ENCODE assay signal across 8 cellular contexts in genomic region chr11:68014157-68014965, GRCh38. TPM values are rescaled to one million over a fixed set of nuclear protein-coding genes. Genes with fewer than 3 reads are reported as not detected.
DNase-seq lines count a peak whose midpoint lies in the region; ATAC-seq and TF ChIP-seq lines count a peak whose summit lies in the region.

No MANE protein-coding gene starts in this region.

- no TSS peak for BruUV-seq in MCF 10A (replicated peaks; lab: Mats Ljungman, UMichigan)

- peak; percentile 45 for DNase-seq in AG09309 (ENCODE audit: low read depth)
- peak; percentile 98 for DNase-seq in M059J (ENCODE audit: low read depth)
- peak; percentile 98 for DNase-seq in MCF 10A (ENCODE audit: unreplicated experiment)
- DNase-seq in NCI-H2196 (lab: John Stamatoyannopoulos, UW; ENCODE audit: unreplicated experiment) = no peak
- DNase-seq in NCI-H774 (lab: John Stamatoyannopoulos, UW) = no peak

- CTCF ChIA-PET in MCF 10A (lab: Yijun Ruan, JAX) = interaction anchor here (0.7 to 1.2 kb wide), 3 partner anchors 15 to 283 kb away, joined by 3 read pairs; no protein-coding TSS in a partner anchor

- intact Hi-C loops in MCF 10A (cut with micrococcal nuclease) = loop anchor here (1.0 kb wide), 1 partner anchor 14 kb away; no protein-coding TSS in a partner anchor

- H3K4me3 ChIP-seq in AG09309 (ENCODE audit: control insufficient read depth, low read depth, low read length) = no peak overlapping the region
- peak overlapping the region in 1 of 2 donors; percentile 12 for H3K4me3 ChIP-seq in mucosa of rectum (ENCODE audit: low read length in 2 of 2)

- no peaks in the 10 kb centered on the region for H3K36me3 ChIP-seq in mucosa of rectum (ENCODE audit: control insufficient read depth in 2 of 2, insufficient read depth in 2 of 2, low read length in 2 of 2)

- POLR2A ChIA-PET in MCF 10A (lab: Yijun Ruan, JAX) = interaction anchor here (0.6 to 4.9 kb wide), 15 partner anchors 8 to 300 kb away, joined by 3 to 59 read pairs (median 4); partner anchors contain the start of genes C11orf24, NDUFS8, TCIRG1 and UNC93B1

- peak overlapping the region; percentile 89 for H3K27ac Mint-ChIP-seq in MCF 10A (ENCODE audit: low read depth, unreplicated experiment)

- no peaks in the 10 kb centered on the region for H3K27me3 Mint-ChIP-seq in MCF 10A (ENCODE audit: insufficient read depth, unreplicated experiment)

- no peaks in the 10 kb centered on the region for H3K9me3 ChIP-seq in mucosa of rectum (ENCODE audit: control insufficient read depth in 2 of 2, low read length in 2 of 2)

- no peaks in the 10 kb centered on the region for H3K9me3 Mint-ChIP-seq in MCF 10A (ENCODE audit: unreplicated experiment)

- peak overlapping the region; percentile 17 to 51 for H3K9ac ChIP-seq in mucosa of rectum (ENCODE audit: low read depth in 1 of 2, low read length in 2 of 2)

- ATAC-seq in HG02938 (IDR thresholded peaks at IDR 0.05; ENCODE audit: unreplicated experiment) (no peak), GM19452 (IDR thresholded peaks at IDR 0.05; ENCODE audit: unreplicated experiment) (no peak)

- peaks cover 73% of the 10 kb centered on the region for H3K4me1 Mint-ChIP-seq in MCF 10A (ENCODE audit: insufficient read depth, unreplicated experiment)

- TF ChIP-seq CTCF in AG09309 (IDR thresholded peaks at IDR 0.05; ENCODE audit: control insufficient read depth, insufficient read depth, low read depth, low read length, missing control alignments) (no peak), MCF 10A (IDR thresholded peaks at IDR 0.05; ENCODE audit: unreplicated experiment) (no peak)

- H3K36me3 Mint-ChIP-seq in MCF 10A (ENCODE audit: insufficient read depth, unreplicated experiment) = peaks cover 37% of the 10 kb centered on the region

- H3K27me3 ChIP-seq in mucosa of rectum (ENCODE audit: control insufficient read depth in 2 of 2, insufficient read depth in 2 of 2, low read length in 2 of 2) = no peaks in the 10 kb centered on the region

- H3K4me3 Mint-ChIP-seq in MCF 10A (ENCODE audit: unreplicated experiment) = peak overlapping the region; percentile 88

- peak overlapping the region; percentile 61 to 69 for H3K27ac ChIP-seq in mucosa of rectum (ENCODE audit: low read depth in 2 of 2, low read length in 2 of 2)

- peaks cover 30 to 45% of the 10 kb centered on the region in 2 donors for H3K4me1 ChIP-seq in mucosa of rectum (ENCODE audit: control insufficient read depth in 2 of 2, insufficient read depth in 2 of 2, low read length in 2 of 2)

RNA-seq across cellular contexts. Expression of gene ALDH3B1, which starts 4.2 kb away (rescaled TPM):
- total RNA-seq in M059J (2014; rRNA removed; shearing (Covaris generic)) = 11.0 and 16.8 TPM in 2 replicates
- total RNA-seq in MCF 10A (2022) = 37.2 and 50.1 TPM in 2 replicates

RNA-seq across cellular contexts. Expression of gene UNC93B1, which starts 10.5 kb away (rescaled TPM):
- total RNA-seq in M059J (2014; rRNA removed; shearing (Covaris generic)) = 56.3 and 75.4 TPM in 2 replicates
- total RNA-seq in MCF 10A (2022) = 14.7 and 14.9 TPM in 2 replicates

RNA-seq across cellular contexts. Expression of gene NDUFS8, which starts 16.1 kb away (rescaled TPM):
- 290 and 295 TPM in 2 replicates for total RNA-seq in M059J (2014; rRNA removed; shearing (Covaris generic))
- 211 and 229 TPM in 2 replicates for total RNA-seq in MCF 10A (2022)

RNA-seq across cellular contexts. Expression of gene TCIRG1, which starts 24.5 kb away (rescaled TPM):
- 29.0 and 33.9 TPM in 2 replicates for total RNA-seq in M059J (2014; rRNA removed; shearing (Covaris generic))
- 10.7 and 12.3 TPM in 2 replicates for total RNA-seq in MCF 10A (2022)

Comparison
In these comparisons a context has a peak if more than half of its experiments do, and no peak if none do; other contexts are left out.
1. DNase-seq: peak in AG09309 (single experiment), M059J (single experiment) and MCF 10A (single experiment); none in NCI-H2196 (single experiment) and NCI-H774 (single experiment).